Comparison of ENCODE assay signal across 1 cellular context in genomic region chr7:43756368-43757072, GRCh38.
TF ChIP-seq lines count a peak whose summit lies in the region.

No MANE protein-coding gene starts in this region.

TF ChIP-seq in K562, 482 proteins besides CTCF, POLR2A, EP300 and RAD21 (continued from another document and continues in another):
- TF ChIP-seq PBX2 (CRISPR knock-in tag; IDR thresholded peaks at IDR 0.05; ENCODE audit: low read depth) (no peak), PBX2 (tag; conservative IDR thresholded peaks at IDR 0.05; ENCODE audit: low read depth) (no peak), POLR3G (IDR thresholded peaks at IDR 0.05; ENCODE audit: extremely low read depth, insufficient read length, insufficient replicate concordance) (no peak), ATF1 (CRISPR knock-in tag; IDR thresholded peaks at IDR 0.05) (no peak), ATF1 (tag; IDR thresholded peaks at IDR 0.05) (no peak), MED1 (CRISPR knock-in tag; IDR thresholded peaks at IDR 0.05; ENCODE audit: borderline replicate concordance) (no peak), SFPQ (IDR thresholded peaks at IDR 0.05; ENCODE audit: low read depth, low read length) (no peak), CBFA2T2 (conservative IDR thresholded peaks at IDR 0.05) (peak; percentile 55), ZNF263 (CRISPR knock-in tag; IDR thresholded peaks at IDR 0.05; ENCODE audit: borderline replicate concordance) (no peak), CEBPG (CRISPR knock-in tag; IDR thresholded peaks at IDR 0.05) (no peak), CEBPG (tag; conservative IDR thresholded peaks at IDR 0.05 in 1 of 2, IDR thresholded peaks at IDR 0.05 in 1 of 2) (no peak), RREB1 (CRISPR knock-in tag; IDR thresholded peaks at IDR 0.05) (no peak), ETS2 (tag; IDR thresholded peaks at IDR 0.05; ENCODE audit: borderline replicate concordance, poor library complexity, severe bottlenecking) (no peak), ZNF140 (CRISPR knock-in tag; IDR thresholded peaks at IDR 0.05) (no peak), LARP7 (IDR thresholded peaks at IDR 0.05) (no peak), THRAP3 (IDR thresholded peaks at IDR 0.05; ENCODE audit: borderline replicate concordance) (no peak), BRD4 (IDR thresholded peaks at IDR 0.05) (no peak), SMAD4 (CRISPR knock-in tag; conservative IDR thresholded peaks at IDR 0.05) (no peak; the same call in 1 of the 2 replicates), BRCA1 (IDR thresholded peaks at IDR 0.05) (no peak), BRCA1 (CRISPR knock-in tag; IDR thresholded peaks at IDR 0.05) (no peak), HBP1 (CRISPR knock-in tag; IDR thresholded peaks at IDR 0.05) (no peak), XRCC4 (IDR thresholded peaks at IDR 0.05; ENCODE audit: extremely low read depth, insufficient read depth, insufficient read length) (no peak), SRSF1 (IDR thresholded peaks at IDR 0.05; ENCODE audit: low read depth, low read length) (no peak), GTF2A2 (tag; IDR thresholded peaks at IDR 0.05) (no peak), HDGF (IDR thresholded peaks at IDR 0.05) (no peak), KLF1 (tag; IDR thresholded peaks at IDR 0.05) (no peak), MIER1 (IDR thresholded peaks at IDR 0.05; ENCODE audit: low read depth) (no peak), CREB3L1 (IDR thresholded peaks at IDR 0.05; ENCODE audit: borderline replicate concordance, low read depth) (no peak), THAP7 (CRISPR knock-in tag; IDR thresholded peaks at IDR 0.05) (no peak), ZNF12 (CRISPR knock-in tag; IDR thresholded peaks at IDR 0.05) (peak; percentile 96), ZNF764 (CRISPR knock-in tag; IDR thresholded peaks at IDR 0.05; ENCODE audit: low read depth) (no peak), IFI16 (CRISPR knock-in tag; IDR thresholded peaks at IDR 0.05) (no peak), SNRNP70 (optimal IDR thresholded peaks at IDR 0.05; ENCODE audit: low read depth, low read length) (no peak), ZNF282 (CRISPR knock-in tag; IDR thresholded peaks at IDR 0.05) (no peak), CAMTA2 (CRISPR knock-in tag; conservative IDR thresholded peaks at IDR 0.05) (no peak), ZNF165 (CRISPR knock-in tag; IDR thresholded peaks at IDR 0.05; ENCODE audit: borderline replicate concordance) (no peak), HINFP (tag; conservative IDR thresholded peaks at IDR 0.05; ENCODE audit: low read depth) (no peak), MTA2 (IDR thresholded peaks at IDR 0.05; ENCODE audit: low read depth) (no peak), ZC3H4 (CRISPR knock-in tag; IDR thresholded peaks at IDR 0.05; ENCODE audit: borderline replicate concordance) (no peak), GABPB1 (CRISPR knock-in tag; IDR thresholded peaks at IDR 0.05) (no peak)
